ENCODE assay signal across 13 cellular contexts in the genomic region with DNA sequence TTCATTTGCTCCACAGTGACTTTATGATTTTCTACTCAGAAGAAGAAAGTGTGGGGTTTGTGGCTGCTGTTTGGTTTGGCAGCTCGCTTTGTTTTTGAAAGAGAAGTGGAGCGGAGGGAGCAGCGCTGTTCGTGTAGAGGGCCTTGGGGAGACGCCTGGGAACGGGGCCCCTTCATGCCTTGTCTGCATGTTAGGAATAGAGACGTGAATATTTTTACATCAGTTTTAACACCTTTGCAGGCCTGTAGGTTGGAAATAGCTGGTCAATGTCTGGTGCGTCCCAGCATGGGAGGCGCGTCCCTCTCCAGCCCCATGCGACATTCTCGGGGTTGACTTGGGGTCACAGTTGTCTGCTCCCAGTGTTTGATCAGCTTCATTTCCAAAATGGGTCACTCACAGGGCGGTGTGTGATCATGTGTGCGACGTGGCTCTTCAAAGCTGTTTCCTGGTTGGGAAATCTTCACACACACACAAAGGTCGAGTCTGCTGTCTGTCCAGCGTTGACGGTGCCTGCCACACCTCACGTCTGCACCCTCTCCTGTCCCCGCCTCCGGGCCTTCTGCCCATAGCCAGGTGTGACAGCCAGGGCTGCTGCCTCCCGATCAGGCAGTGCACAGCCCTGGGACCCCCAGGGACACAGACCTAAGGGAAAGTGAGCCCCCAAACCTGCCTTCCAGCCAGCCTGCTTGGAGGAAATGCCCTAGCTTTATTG.
DNase-seq lines count a peak whose midpoint lies in the region; ATAC-seq and TF ChIP-seq lines count a peak whose summit lies in the region.
"Had no signal": no experiment of that assay in that cellular context is flagged by ENCODE, and none has a peak within 500 bp of the region (broad histone marks: within the 10 kb centered on the region; RNA-seq: fewer than 3 reads in every experiment).

No MANE protein-coding gene starts in this region.

- no peak overlapping the region for H3K9ac ChIP-seq in fibroblast of lung (ENCODE audit: insufficient read depth, low read length)

- H4K20me1 ChIP-seq in fibroblast of lung (ENCODE audit: control insufficient read depth, extremely low read depth, insufficient read depth, low read length) = no peaks in the 10 kb centered on the region

- no peak for ATAC-seq in HG03025 (IDR thresholded peaks at IDR 0.05; ENCODE audit: low FRiP score, unreplicated experiment)
- ATAC-seq: activated naive CD8-positive, alpha-beta T cell treated with anti-CD3 and anti-CD28 coated beads, Interleukin-2, amount 50 U/mL, for 24 hours; naive thymus-derived CD4-positive, alpha-beta T cell had no signal

- DNase-seq in COLO829 (ENCODE audit: low spot score) = peak; percentile 42
- peak; percentile 76 for DNase-seq in NCI-H774 (lab: John Stamatoyannopoulos, UW)
- peak in 1 of 2 donors; percentile 16 for DNase-seq in fibroblast of lung (ENCODE audit: low read depth in 2 of 2)
- no peak for DNase-seq in activated CD8-positive, alpha-beta memory T cell treated with anti-CD3 and anti-CD28 coated beads for 24 hours
- DNase-seq in ecto neural progenitor cell (ENCODE audit: low spot score) = no peak
- DNase-seq in DMS79 (lab: John Stamatoyannopoulos, UW) = no peak
- DNase-seq: activated CD4-positive, CD25-positive, alpha-beta regulatory T cell; activated naive CD8-positive, alpha-beta T cell treated with anti-CD3 and anti-CD28 coated beads, Interleukin-2, amount 50 U/mL, for 24 hours; MM.1S; naive thymus-derived CD4-positive, alpha-beta T cell had no signal

- no peaks in the 10 kb centered on the region for H3K79me2 ChIP-seq in fibroblast of lung (ENCODE audit: control insufficient read depth, insufficient read depth, low read length)

- no peak for TF ChIP-seq CTCF in fibroblast of lung (conservative IDR thresholded peaks at IDR 0.05 in 1 of 2, IDR thresholded peaks at IDR 0.05 in 1 of 2; ENCODE audit: low read depth in 1 of 2, low read length in 2 of 2)

- H3K9me3 ChIP-seq in fibroblast of lung (ENCODE audit: control insufficient read depth, insufficient read depth, low read depth, low read length) = no peaks in the 10 kb centered on the region
- H3K9me3 ChIP-seq in muscle layer of duodenum (ENCODE audit: control insufficient read depth in 1 of 2, low read length in 2 of 2) = no peaks in the 10 kb centered on the region

- H2AFZ ChIP-seq in fibroblast of lung (ENCODE audit: low read length) = peak overlapping the region; percentile 78
- H2AFZ ChIP-seq: PC-9 had no signal

- H3K36me3 ChIP-seq in fibroblast of lung (ENCODE audit: control insufficient read depth, insufficient read depth, low read length) = no peaks in the 10 kb centered on the region
- H3K36me3 ChIP-seq in muscle layer of duodenum (ENCODE audit: control insufficient read depth in 1 of 2, insufficient read depth in 2 of 2, low read length in 2 of 2) = no peaks in the 10 kb centered on the region

- H3K27me3 ChIP-seq in fibroblast of lung (ENCODE audit: control insufficient read depth, insufficient read depth, low read length) (no peaks in the 10 kb centered on the region), muscle layer of duodenum (ENCODE audit: low read depth, low read length) (no peaks in the 10 kb centered on the region)

- no peak overlapping the region for H3K4me3 ChIP-seq in fibroblast of lung (replicated peaks in 1 of 4; ENCODE audit: control extremely low read depth in 1 of 4, insufficient read depth in 1 of 4, low read depth in 3 of 4, low read length in 4 of 4)
- no peak overlapping the region for H3K4me3 ChIP-seq in muscle layer of duodenum (ENCODE audit: low read depth in 1 of 2, low read length in 2 of 2)
- H3K4me3 ChIP-seq: PC-9 had no signal

- H3K27ac ChIP-seq in fibroblast of lung (ENCODE audit: insufficient read depth, low read length) (no peak overlapping the region), muscle layer of duodenum (ENCODE audit: low read length) (peak overlapping the region; percentile 52)
- H3K27ac ChIP-seq: PC-9 had no signal

- peaks cover 12% of the 10 kb centered on the region for H3K4me1 ChIP-seq in fibroblast of lung (ENCODE audit: control insufficient read depth, extremely low read depth, insufficient read depth, low read length)
- H3K4me1 ChIP-seq in muscle layer of duodenum (ENCODE audit: control insufficient read depth in 1 of 2, insufficient read depth in 2 of 2, low read length in 2 of 2) = no peaks in the 10 kb centered on the region

- H3K4me2 ChIP-seq in fibroblast of lung (ENCODE audit: extremely low read depth, insufficient read depth, low read length) = peak overlapping the region; percentile 49
- H3K4me2 ChIP-seq: PC-9 had no signal

Comparison
In these comparisons a context has a peak if more than half of its experiments do, and no peak if none do; other contexts are left out.
1. DNase-seq: peak in COLO829 (single experiment) and NCI-H774 (single experiment); none in activated CD8-positive, alpha-beta memory T cell treated with anti-CD3 and anti-CD28 coated beads for 24 hours (single experiment), ecto neural progenitor cell (single experiment) and DMS79 (single experiment).